ENCODE assay signal across 8 cellular contexts in genomic region chrX:20267599-20267923, GRCh38. TPM values are rescaled to one million over a fixed set of nuclear protein-coding genes. Genes with fewer than 3 reads are reported as not detected.
DNase-seq lines count a peak whose midpoint lies in the region; ATAC-seq and TF ChIP-seq lines count a peak whose summit lies in the region.

No MANE protein-coding gene starts in this region.

- H3K9me3 ChIP-seq in ES-I3 (ENCODE audit: control insufficient read depth, insufficient read depth, low read length) = no peaks in the 10 kb centered on the region
- H3K9me3 ChIP-seq in T-helper 17 cell (ENCODE audit: control insufficient read depth, low read length, poor library complexity, severe bottlenecking) = no peaks in the 10 kb centered on the region
- no peaks in the 10 kb centered on the region for H3K9me3 ChIP-seq in prostate gland

- H3K4me3 Mint-ChIP-seq in T-helper 17 cell = peak overlapping the region; percentile 91

- H3K9ac ChIP-seq in ES-I3 (ENCODE audit: low read depth, low read length) = peak overlapping the region; percentile 73

- peaks cover 6% of the 10 kb centered on the region for H3K36me3 Mint-ChIP-seq in T-helper 17 cell (ENCODE audit: low read depth)

- H3K27me3 Mint-ChIP-seq in T-helper 17 cell = no peaks in the 10 kb centered on the region

- H3K36me3 ChIP-seq in ES-I3 (ENCODE audit: insufficient read depth, low read length) (no peaks in the 10 kb centered on the region), prostate gland (no peaks in the 10 kb centered on the region)

- in situ Hi-C loops in GM13977 (cut with MboI; ENCODE audit: low pct_unique_long_range_greater_than_20kb, low sequenced_read_pairs, unreplicated experiment) = no loop called here

- no peak for TF ChIP-seq POLR2A in prostate gland (IDR thresholded peaks at IDR 0.05)

- H3K4me1 Mint-ChIP-seq in T-helper 17 cell = peaks cover 8% of the 10 kb centered on the region

- H3K4me3 ChIP-seq in fibroblast of pulmonary artery (replicated peaks; ENCODE audit: low read depth, low read length) = peak overlapping the region; percentile 62
- peak overlapping the region; percentile 57 to 58 for H3K4me3 ChIP-seq in prostate gland

- intact Hi-C loops in prostate gland (cut with DNase I) = loop anchor here (5.0 kb wide), 1 partner anchor 125 kb away; the partner anchor contains the start of gene EIF1AX

- no peak for ATAC-seq in T-helper 17 cell
- no peak for ATAC-seq in GM21717 (IDR thresholded peaks at IDR 0.05; ENCODE audit: unreplicated experiment)

- whole genome bisulfite sequencing in prostate gland = under 1% methylated on average over 12 of the region's 15 CpGs

- no peak for DNase-seq in T-helper 17 cell
- DNase-seq in fibroblast of pulmonary artery (ENCODE audit: low read depth) = no peak
- no peak for DNase-seq in prostate gland (ENCODE audit: low spot score)
- no peak for DNase-seq in GM13977 (ENCODE audit: low spot score)
- no peak for DNase-seq in MV-4-11 (lab: John Stamatoyannopoulos, UW)
- no peak for DNase-seq in inferior parietal cortex (ENCODE audit: extremely low spot score)

- H3K27me3 ChIP-seq in prostate gland (replicated peaks; ENCODE audit: insufficient read depth) = no peaks in the 10 kb centered on the region

- TF ChIP-seq CTCF in fibroblast of pulmonary artery (IDR thresholded peaks at IDR 0.05; ENCODE audit: low read length, missing control alignments) = no peak
- no peak for TF ChIP-seq CTCF in prostate gland (IDR thresholded peaks at IDR 0.05)
- no peak for TF ChIP-seq CTCF in GM13977 (IDR thresholded peaks at IDR 0.05; ENCODE audit: extremely low read depth, insufficient read depth, missing control alignments)

- peak overlapping the region; percentile 85 to 88 for H3K27ac ChIP-seq in prostate gland

- peak overlapping the region; percentile 85 for H3K27ac Mint-ChIP-seq in T-helper 17 cell

- peaks cover 2% of the 10 kb centered on the region; the same call in 1 of the 2 replicates for H3K4me1 ChIP-seq in ES-I3 (ENCODE audit: insufficient read depth, low read length)
- H3K4me1 ChIP-seq in prostate gland (replicated peaks) = no peaks in the 10 kb centered on the region

RNA-seq across cellular contexts. Expression of gene RPS6KA3, which starts 0.9 kb away (rescaled TPM):
- total RNA-seq in T-helper 17 cell (100 to 1,000 TPM; 108 to 112 TPM), prostate gland (10 to 100 TPM; 19.8 to 52.8 TPM)
